Comparison of ENCODE assay signal across 23 cellular contexts in the genomic region with DNA sequence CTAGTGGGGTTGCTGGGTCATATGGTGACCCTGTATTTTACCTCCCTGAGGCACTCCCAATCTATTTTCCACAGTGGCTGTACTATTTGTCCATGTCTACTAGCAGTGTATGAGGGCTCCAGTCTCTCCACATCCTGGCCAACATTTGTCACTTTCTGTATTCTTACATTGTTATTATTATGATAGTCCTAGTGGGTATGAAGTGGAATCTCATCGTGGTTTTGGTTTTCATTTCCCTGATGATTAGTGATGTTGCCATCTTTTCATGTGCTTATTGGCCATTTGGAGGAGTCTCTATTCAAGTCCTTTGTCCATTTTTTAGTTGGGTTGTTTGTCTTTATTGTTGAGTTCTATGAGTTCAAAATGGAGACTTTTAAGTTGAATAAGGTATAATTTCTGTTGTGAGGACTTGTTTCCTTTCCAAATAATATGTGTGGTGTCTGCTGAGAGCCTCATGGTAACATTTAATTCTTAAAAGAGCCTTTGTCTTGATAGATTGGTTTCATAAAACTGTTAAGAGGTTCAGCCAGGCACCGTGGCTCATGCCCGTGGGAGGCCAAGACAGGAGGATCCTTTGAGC.
DNase-seq lines count a peak whose midpoint lies in the region; ATAC-seq and TF ChIP-seq lines count a peak whose summit lies in the region.
"Had no signal": no experiment of that assay in that cellular context is flagged by ENCODE, and none has a peak within 500 bp of the region (broad histone marks: within the 10 kb centered on the region; RNA-seq: fewer than 3 reads in every experiment).

No MANE protein-coding gene starts in this region.

- peaks cover 42% of the 10 kb centered on the region for H3K4me1 Mint-ChIP-seq in activated T-helper 17 cell treated with anti-CD3 and anti-CD28 coated beads, Interleukin-2, amount 50 U/mL, for 72 hours

- no peaks in the 10 kb centered on the region for H3K27me3 ChIP-seq in spleen (replicated peaks in 1 of 7)
- H3K27me3 ChIP-seq: colonic mucosa, SJSA1 had no signal

- H3K4me1 ChIP-seq in spleen = peaks cover 12 to 30% (median 19%) of the 10 kb centered on the region in 6 donors
- H3K4me1 ChIP-seq: colonic mucosa had no signal

- WGBS in spleen, 5 donors = 92 to 95% (median 93%) methylated on average over 3 of the region's 3 CpGs

- TF ChIP-seq CTCF in spleen (IDR thresholded peaks at IDR 0.05 in 8 of 11, conservative IDR thresholded peaks at IDR 0.05 in 3 of 11) = no peak

- peaks cover 0 to 27% (median 20%) of the 10 kb centered on the region in 8 donors for H3K9me3 ChIP-seq in spleen
- H3K9me3 ChIP-seq: colonic mucosa had no signal

- H3K36me3 Mint-ChIP-seq in activated T-helper 17 cell treated with anti-CD3 and anti-CD28 coated beads, Interleukin-2, amount 50 U/mL, for 72 hours (ENCODE audit: low read depth) = peaks cover 9% of the 10 kb centered on the region

- no peaks in the 10 kb centered on the region for H3K36me3 ChIP-seq in spleen
- H3K36me3 ChIP-seq: colonic mucosa had no signal

- peak overlapping the region; percentile 67 for H3K4me3 Mint-ChIP-seq in activated T-helper 17 cell treated with anti-CD3 and anti-CD28 coated beads, Interleukin-2, amount 50 U/mL, for 72 hours
- H3K4me3 Mint-ChIP-seq: activated B cell treated with CpG ODN at 0.5 μM for 24 hours, immature natural killer cell, type B pancreatic cell had no signal

- no peak overlapping the region for H3K4me3 ChIP-seq in spleen
- H3K4me3 ChIP-seq: colonic mucosa, SJSA1, smooth muscle cell had no signal

- DNase-seq in NCI-H2029 (lab: John Stamatoyannopoulos, UW) = peak; percentile 16
- no peak for DNase-seq in NCI-H2029 treated with DMSO at 0.1 percent for 48 hours (lab: John Stamatoyannopoulos, UW)
- DNase-seq in EH (ENCODE audit: low read depth) = peak; percentile 50
- peak; percentile 8 for DNase-seq in kidney tubule cell (ENCODE audit: low spot score)
- DNase-seq in spleen = no peak
- no peak for DNase-seq in SKM-1 treated with dmso at 0.1 percent for 144 hours (lab: John Stamatoyannopoulos, UW; ENCODE audit: unreplicated experiment)
- DNase-seq: activated B cell treated with CpG ODN at 0.5 μM for 24 hours; activated gamma-delta T cell treated with Interleukin-2 at 50 U/mL for 16 hours; AML-193; colonic mucosa; HCEC 1CT; immature natural killer cell; NCI-H1092; stimulated activated CD4-positive, alpha-beta T cell treated with anti-CD3 and anti-CD28 coated beads, Interleukin-4, amount 100 ng/mL, for 1 hour; T-helper 9 cell had no signal

- H3K27ac ChIP-seq in spleen = no peak overlapping the region
- H3K27ac ChIP-seq: 22Rv1, colonic mucosa, KMS-11, SJSA1 had no signal

- H3K27me3 Mint-ChIP-seq in activated T-helper 17 cell treated with anti-CD3 and anti-CD28 coated beads, Interleukin-2, amount 50 U/mL, for 72 hours = no peaks in the 10 kb centered on the region
- H3K27me3 Mint-ChIP-seq: activated B cell treated with CpG ODN at 0.5 μM for 24 hours, type B pancreatic cell had no signal

- ATAC-seq in activated T-helper 17 cell treated with anti-CD3 and anti-CD28 coated beads, Interleukin-2, amount 50 U/mL, for 72 hours (replicated peaks) = peak; percentile 30
- ATAC-seq in HG03520 (IDR thresholded peaks at IDR 0.05; ENCODE audit: unreplicated experiment) = no peak
- ATAC-seq: Panc1 had no signal

- no peak for TF ChIP-seq POLR2A in spleen (IDR thresholded peaks at IDR 0.05)

- peaks cover 7% of the 10 kb centered on the region for H3K9me3 Mint-ChIP-seq in activated T-helper 17 cell treated with anti-CD3 and anti-CD28 coated beads, Interleukin-2, amount 50 U/mL, for 72 hours

- H3K27ac Mint-ChIP-seq in activated T-helper 17 cell treated with anti-CD3 and anti-CD28 coated beads, Interleukin-2, amount 50 U/mL, for 72 hours = peak overlapping the region; percentile 88
- H3K27ac Mint-ChIP-seq: activated B cell treated with CpG ODN at 0.5 μM for 24 hours, type B pancreatic cell had no signal

- intact Hi-C loops in spleen (cut with DNase I; ENCODE audit: low total_unique reads) = no loop called here

Comparison
In these comparisons a context has a peak if more than half of its experiments do, and no peak if none do; other contexts are left out.
1. DNase-seq: peak in NCI-H2029 (single experiment), EH (single experiment) and kidney tubule cell (single experiment); none in NCI-H2029 treated with DMSO at 0.1 percent for 48 hours (single experiment), spleen (single experiment) and SKM-1 treated with dmso at 0.1 percent for 144 hours (single experiment).